8 cellular contexts compared by ENCODE assay signal in the genomic region with DNA sequence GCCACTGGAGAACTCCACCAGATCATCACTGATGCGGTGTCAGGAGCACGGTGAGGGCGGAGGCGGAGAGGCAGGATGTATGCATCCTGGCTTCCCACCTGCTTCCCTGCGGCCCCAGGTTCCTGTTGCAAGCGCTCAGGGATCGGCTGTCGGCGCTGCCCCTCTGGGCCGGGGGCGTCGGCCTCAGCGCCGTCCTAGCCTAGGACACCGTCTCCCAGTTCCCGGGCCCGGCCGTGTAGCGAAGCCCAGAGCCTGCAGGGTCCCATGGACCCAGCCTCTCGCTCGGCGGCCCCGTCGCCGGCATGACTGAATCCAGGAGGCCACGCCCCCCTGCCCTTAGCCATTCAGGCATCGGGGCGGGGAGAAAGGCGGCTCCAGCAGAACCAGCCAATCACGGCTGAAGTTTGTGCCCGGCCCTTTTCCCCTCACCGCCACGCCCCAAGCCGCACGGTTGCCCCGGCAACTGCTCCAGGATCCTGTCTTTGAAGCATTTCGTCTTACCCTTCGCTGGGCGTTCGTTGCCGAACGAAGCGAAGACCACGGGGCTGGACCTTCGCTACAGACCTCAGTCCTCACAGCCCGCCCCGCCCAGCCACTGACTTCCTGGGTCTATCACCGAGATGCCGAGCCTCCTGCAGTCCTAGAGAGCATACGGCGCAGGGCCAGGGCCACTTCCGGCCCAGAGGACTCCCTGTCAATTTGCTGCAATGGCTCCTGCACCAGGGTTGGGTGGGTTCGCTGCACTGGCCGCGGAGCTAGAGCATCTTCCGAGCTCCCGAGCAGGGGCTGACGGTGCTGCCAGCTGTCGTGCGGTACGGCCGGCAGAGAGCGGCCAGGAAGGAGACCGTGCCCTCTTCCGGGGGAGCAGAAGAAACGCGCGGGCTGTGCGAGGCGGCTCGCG. TPM values are rescaled to one million over a fixed set of nuclear protein-coding genes. Genes with fewer than 3 reads are reported as not detected.
DNase-seq lines count a peak whose midpoint lies in the region; FAIRE-seq and TF ChIP-seq lines count a peak whose summit lies in the region.

No MANE protein-coding gene starts in this region.

- no peaks in the 10 kb centered on the region for H3K9me3 ChIP-seq in stomach

- peaks cover 18 to 28% (median 19%) of the 10 kb centered on the region in 4 donors for H3K36me3 ChIP-seq in stomach

- CTCF ChIA-PET in RWPE1 (lab: Yijun Ruan, JAX) = interaction anchor here (0.6 kb wide), 1 partner anchor 35 kb away, joined by 3 read pairs; no protein-coding TSS in a partner anchor

- DNase-seq in G401 (ENCODE audit: low spot score) (peak; percentile 97), H54 (ENCODE audit: insufficient read length, low spot score) (peak; percentile 87), LoVo (ENCODE audit: low spot score) (peak; percentile 97), RWPE1 (ENCODE audit: low spot score) (peak; percentile 94), fibroblast of the aortic adventitia (ENCODE audit: low read depth) (peak; percentile 91), neural crest cell (ENCODE audit: low read depth, low spot score) (peak; percentile 98), stomach (peak; percentile 98)
- peak; percentile 95 for DNase-seq in activated T-helper 9 cell treated with anti-CD3 and anti-CD28 coated beads, Interleukin-2, amount 50 U/mL, for 16 hours (ENCODE audit: low read depth)

- H3K4me3 Mint-ChIP-seq in neural crest cell = peak overlapping the region; percentile 92

- H3K27me3 Mint-ChIP-seq in neural crest cell (ENCODE audit: low read depth) = peaks cover 4% of the 10 kb centered on the region

- peaks cover 19 to 39% (median 34%) of the 10 kb centered on the region in 4 donors for H3K4me1 ChIP-seq in stomach

- 0 to 1% (median 0%) methylated on average over 42 to 72 of the region's 72 CpGs for WGBS in stomach, 5 donors

- POLR2A ChIA-PET in RWPE1 (lab: Yijun Ruan, JAX; ENCODE audit: low non-redundant PET) = no interaction called here

- H3K27ac ChIP-seq in RWPE1 (peak overlapping the region; percentile 95), stomach (peak overlapping the region; percentile 78 to 89 (median 84))

- in situ Hi-C loops in G401 (cut with HindIII; ENCODE audit: low sequenced_read_pairs) = no loop called here

- peak; percentile 67; the same call in 1 of the 2 replicates for TF ChIP-seq POLR2A in H54 (IDR thresholded peaks at IDR 0.05; ENCODE audit: low read depth, low read length)
- no peak for TF ChIP-seq POLR2A in stomach (IDR thresholded peaks at IDR 0.05)

- intact Hi-C loops in stomach (cut with DNase I; ENCODE audit: low total_unique reads) = no loop called here

- H3K36me3 Mint-ChIP-seq in neural crest cell (ENCODE audit: low read depth) = peaks cover 3% of the 10 kb centered on the region

- peaks cover 31% of the 10 kb centered on the region for H3K4me1 Mint-ChIP-seq in neural crest cell

- no peak for TF ChIP-seq CTCF in RWPE1 (conservative IDR thresholded peaks at IDR 0.05; ENCODE audit: low read depth)
- peak; percentile 46 for TF ChIP-seq CTCF in fibroblast of the aortic adventitia (IDR thresholded peaks at IDR 0.05; ENCODE audit: insufficient read depth, low read length)
- peak; percentile 47 for TF ChIP-seq CTCF in neural crest cell (conservative IDR thresholded peaks at IDR 0.05)
- TF ChIP-seq CTCF in stomach (IDR thresholded peaks at IDR 0.05) = peak in 2 of 7 experiments; percentile 19

- H3K27me3 ChIP-seq in stomach = no peaks in the 10 kb centered on the region

- FAIRE-seq in H54 (lab: Jason Lieb, UNC) = peak; percentile 20

- peak overlapping the region; percentile 98 for H3K27ac Mint-ChIP-seq in neural crest cell (ENCODE audit: unreplicated experiment)

- peak overlapping the region; percentile 82 for H3K4me3 ChIP-seq in fibroblast of the aortic adventitia (ENCODE audit: low read depth, low read length)
- H3K4me3 ChIP-seq in stomach = peak overlapping the region; percentile 56 to 93 (median 69)

- H3K9me3 Mint-ChIP-seq in neural crest cell = no peaks in the 10 kb centered on the region

- no peak for TF ChIP-seq EP300 in stomach (IDR thresholded peaks at IDR 0.05)

RNA-seq across cellular contexts. Expression of gene ZNF213, which starts 10.6 kb away (rescaled TPM):
- 0.31 and 0.61 TPM in 2 replicates for total RNA-seq in G401 (2014; rRNA removed; shearing (Covaris generic))
- total RNA-seq in fibroblast of the aortic adventitia (ENCODE audit: low replicate concordance) = 6.9 and 7.0 TPM in 2 replicates
- total RNA-seq in neural crest cell = 14.9 and 15.9 TPM in 2 replicates
- total RNA-seq in stomach = 10 to 100 TPM in 3 of 5 donors, 1 to 10 TPM in 2; 1.3 to 87.8 (median 20.0) TPM
- 1 to 10 TPM; 5.8 to 6.7 (median 6.1) TPM for polyA plus RNA-seq in stomach

RNA-seq across cellular contexts. Expression of gene ZNF205, which starts 11.8 kb away (rescaled TPM):
- total RNA-seq in G401 (2014; rRNA removed; shearing (Covaris generic)) = 21.3 and 27.6 TPM in 2 replicates
- 12.3 and 14.7 TPM in 2 replicates for total RNA-seq in fibroblast of the aortic adventitia (ENCODE audit: low replicate concordance)
- 19.7 and 21.1 TPM in 2 replicates for total RNA-seq in neural crest cell
- total RNA-seq in stomach = 10 to 100 TPM in 1 of 5 donors, 1 to 10 TPM in 3, under 1 TPM in 1; 0.87 to 21.9 (median 5.5) TPM
- polyA plus RNA-seq in stomach = 10 to 100 TPM; 16.6 to 27.5 (median 20.9) TPM

RNA-seq across cellular contexts. Expression of gene ZSCAN10, which starts 25.1 kb away (rescaled TPM):
- total RNA-seq in G401 (2014; rRNA removed; shearing (Covaris generic)) = 11.2 and 17.3 TPM in 2 replicates
- total RNA-seq in fibroblast of the aortic adventitia (ENCODE audit: low replicate concordance) (not detected in 2 replicates), neural crest cell (not detected in 2 replicates), stomach (not detected)
- not detected for polyA plus RNA-seq in stomach

RNA-seq across cellular contexts. Expression of gene IL32, which starts 58.8 kb away (rescaled TPM):
- total RNA-seq in G401 (2014; rRNA removed; shearing (Covaris generic)) = 17.4 and 22.8 TPM in 2 replicates
- total RNA-seq in fibroblast of the aortic adventitia (ENCODE audit: low replicate concordance) (7.6 and 7.8 TPM in 2 replicates), neural crest cell (not detected in 2 replicates), stomach (100 to 1,000 TPM in 1 of 5 donors, 10 to 100 TPM in 3, 1 to 10 TPM in 1; 9.9 to 504 (median 90.4) TPM)
- polyA plus RNA-seq in stomach = 100 to 1,000 TPM in 1 of 3 donors, 10 to 100 TPM in 2; 56.3 to 129 (median 60.9) TPM

Comparison
In these comparisons a context has a peak if more than half of its experiments do, and no peak if none do; other contexts are left out.
1. Peak in every context shown above with its lines: DNase-seq, H3K4me3 ChIP-seq and H3K27ac ChIP-seq.
2. RNA of gene ZSCAN10, which starts 25.1 kb away (total RNA-seq): 11.2 to 17.3 TPM in G401; not detected in fibroblast of the aortic adventitia, not detected in neural crest cell and not detected in stomach; every median in the first group is over 10 times any median in the second.